2 cellular contexts compared by ENCODE assay signal in genomic region chr1:212920895-212921294, GRCh38.
TF ChIP-seq lines count a peak whose summit lies in the region.

No MANE protein-coding gene starts in this region.

TF ChIP-seq in IMR-90, 13 proteins besides CTCF, POLR2A, EP300 and RAD21:
- TF ChIP-seq BHLHE40 (IDR thresholded peaks at IDR 0.05; ENCODE audit: low read depth, low read length): no peak
- no peak for TF ChIP-seq MAFK (IDR thresholded peaks at IDR 0.05; ENCODE audit: low read depth, low read length)
- TF ChIP-seq SMC3 (IDR thresholded peaks at IDR 0.05; ENCODE audit: low read depth, low read length): no peak
- TF ChIP-seq MAZ (IDR thresholded peaks at IDR 0.05; ENCODE audit: borderline replicate concordance, low read depth, low read length): no peak
- no peak for TF ChIP-seq FOS (IDR thresholded peaks at IDR 0.05; ENCODE audit: low read depth, low read length)

TF ChIP-seq in K562, 482 proteins besides CTCF, POLR2A, EP300 and RAD21:
- TF ChIP-seq TFE3 (CRISPR knock-in tag; IDR thresholded peaks at IDR 0.05): no peak
- TF ChIP-seq POLR3G (IDR thresholded peaks at IDR 0.05; ENCODE audit: extremely low read depth, insufficient read length, insufficient replicate concordance): no peak
- TF ChIP-seq CC2D1A (IDR thresholded peaks at IDR 0.05): peak; percentile 44; the same call in 1 of the 2 replicates
- 0 out of 2 replicates have a peak, but pooled peaks have one; percentile 9 for TF ChIP-seq BHLHE40 (IDR thresholded peaks at IDR 0.05; ENCODE audit: low read length)
- TF ChIP-seq STAT5B (CRISPR knock-in tag; IDR thresholded peaks at IDR 0.05): no peak
- TF ChIP-seq, protein P1, sequence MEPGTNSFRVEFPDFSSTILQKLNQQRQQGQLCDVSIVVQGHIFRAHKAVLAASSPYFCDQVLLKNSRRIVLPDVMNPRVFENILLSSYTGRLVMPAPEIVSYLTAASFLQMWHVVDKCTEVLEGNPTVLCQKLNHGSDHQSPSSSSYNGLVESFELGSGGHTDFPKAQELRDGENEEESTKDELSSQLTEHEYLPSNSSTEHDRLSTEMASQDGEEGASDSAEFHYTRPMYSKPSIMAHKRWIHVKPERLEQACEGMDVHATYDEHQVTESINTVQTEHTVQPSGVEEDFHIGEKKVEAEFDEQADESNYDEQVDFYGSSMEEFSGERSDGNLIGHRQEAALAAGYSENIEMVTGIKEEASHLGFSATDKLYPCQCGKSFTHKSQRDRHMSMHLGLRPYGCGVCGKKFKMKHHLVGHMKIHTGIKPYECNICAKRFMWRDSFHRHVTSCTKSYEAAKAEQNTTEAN (CRISPR knock-in tag; IDR thresholded peaks at IDR 0.05): no peak
- no peak for TF ChIP-seq SPI1 (IDR thresholded peaks at IDR 0.05; ENCODE audit: borderline replicate concordance, low read depth, low read length)
- peak; percentile 40; the same call in 1 of the 2 replicates for TF ChIP-seq CTBP1 (IDR thresholded peaks at IDR 0.05; ENCODE audit: borderline replicate concordance)
- TF ChIP-seq, protein P2, sequence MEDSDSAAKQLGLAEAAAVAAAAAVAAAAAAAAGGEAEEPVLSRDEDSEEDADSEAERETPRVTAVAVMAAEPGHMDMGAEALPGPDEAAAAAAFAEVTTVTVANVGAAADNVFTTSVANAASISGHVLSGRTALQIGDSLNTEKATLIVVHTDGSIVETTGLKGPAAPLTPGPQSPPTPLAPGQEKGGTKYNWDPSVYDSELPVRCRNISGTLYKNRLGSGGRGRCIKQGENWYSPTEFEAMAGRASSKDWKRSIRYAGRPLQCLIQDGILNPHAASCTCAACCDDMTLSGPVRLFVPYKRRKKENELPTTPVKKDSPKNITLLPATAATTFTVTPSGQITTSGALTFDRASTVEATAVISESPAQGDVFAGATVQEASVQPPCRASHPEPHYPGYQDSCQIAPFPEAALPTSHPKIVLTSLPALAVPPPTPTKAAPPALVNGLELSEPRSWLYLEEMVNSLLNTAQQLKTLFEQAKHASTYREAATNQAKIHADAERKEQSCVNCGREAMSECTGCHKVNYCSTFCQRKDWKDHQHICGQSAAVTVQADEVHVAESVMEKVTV (CRISPR knock-in tag; IDR thresholded peaks at IDR 0.05): peak; percentile 21; the same call in 1 of the 2 replicates
- TF ChIP-seq PHF8 (IDR thresholded peaks at IDR 0.05; ENCODE audit: borderline replicate concordance, low read length): no peak
- TF ChIP-seq MAFK (IDR thresholded peaks at IDR 0.05; ENCODE audit: low read length): no peak
- TF ChIP-seq JUND (IDR thresholded peaks at IDR 0.05; ENCODE audit: borderline replicate concordance, low read depth, low read length): 0 out of 2 replicates have a peak, but pooled peaks have one; percentile 21
- TF ChIP-seq JUND (tag; IDR thresholded peaks at IDR 0.05; ENCODE audit: borderline replicate concordance, low read depth, low read length): no peak
- no peak for TF ChIP-seq ZNF184 (CRISPR knock-in tag; IDR thresholded peaks at IDR 0.05)
- peak; percentile 39; the same call in 1 of the 2 replicates for TF ChIP-seq STAG1 (CRISPR knock-in tag; IDR thresholded peaks at IDR 0.05; ENCODE audit: borderline replicate concordance)
- peak; percentile 78 for TF ChIP-seq SMC3 (conservative IDR thresholded peaks at IDR 0.05; ENCODE audit: insufficient read depth, low read depth, low read length)
